8 cellular contexts compared by ENCODE assay signal in genomic region chr2:46299365-46300263, GRCh38. TPM values are rescaled to one million over a fixed set of nuclear protein-coding genes. Genes with fewer than 3 reads are reported as not detected.
DNase-seq lines count a peak whose midpoint lies in the region; ATAC-seq, FAIRE-seq and TF ChIP-seq lines count a peak whose summit lies in the region.

No MANE protein-coding gene starts in this region.

- DNase-seq in A673 (ENCODE audit: low spot score) (peak; percentile 68), GOT3 (lab: John Stamatoyannopoulos, UW) (peak; percentile 33), SK-N-MC (ENCODE audit: low read depth, low spot score) (no peak), H1 (ENCODE audit: low read depth in 1 of 2, low spot score in 2 of 2) (peak in 1 of 2 experiments; percentile 56), lung microvascular endothelial cell (ENCODE audit: low read depth in 2 of 2) (peak; percentile 60 to 71), thoracic aorta (ENCODE audit: low spot score) (no peak), SHP77 (lab: John Stamatoyannopoulos, UW) (no peak), NCI-H1048 (lab: John Stamatoyannopoulos, UW) (no peak)

- no peak for TF ChIP-seq RAD21 in H1 (IDR thresholded peaks at IDR 0.05 in 1 of 2, conservative IDR thresholded peaks at IDR 0.05 in 1 of 2; ENCODE audit: low read depth in 2 of 2, low read length in 2 of 2)

- no peak overlapping the region for H2BK15ac ChIP-seq in H1 (ENCODE audit: low read length)

- FAIRE-seq in H1 (lab: Jason Lieb, UNC) = no peak

- H3K56ac ChIP-seq in H1 (replicated peaks; ENCODE audit: insufficient read length, low read depth, low read length) = no peak overlapping the region

- no peak for ATAC-seq in thoracic aorta (ENCODE audit: insufficient number of reproducible peaks, low FRiP score, low read depth)

- H3K9me3 ChIP-seq in A673 (ENCODE audit: low read depth, low read length, poor library complexity, severe bottlenecking) = no peaks in the 10 kb centered on the region
- H3K9me3 ChIP-seq in SK-N-MC (ENCODE audit: low read depth, low read length) = no peaks in the 10 kb centered on the region
- no peaks in the 10 kb centered on the region for H3K9me3 ChIP-seq in H1 (ENCODE audit: insufficient read depth in 2 of 2, low read depth in 1 of 2, low read length in 1 of 2)
- no peaks in the 10 kb centered on the region for H3K9me3 ChIP-seq in thoracic aorta

- H2BK5ac ChIP-seq in H1 (ENCODE audit: low read depth, low read length) = no peak overlapping the region

- H3K23me2 ChIP-seq in H1 (ENCODE audit: low read depth, low read length) = peaks cover 28% of the 10 kb centered on the region

- H4K5ac ChIP-seq in H1 (ENCODE audit: insufficient read length, low read depth, low read length) = no peak overlapping the region

- H3K4me2 ChIP-seq in H1 (ENCODE audit: insufficient read depth in 1 of 2, low read depth in 2 of 2, low read length in 2 of 2) = peak overlapping the region; percentile 87 to 90

- H3K9ac ChIP-seq in SK-N-MC (ENCODE audit: insufficient read length) (no peak overlapping the region), H1 (replicated peaks in 1 of 4; ENCODE audit: extremely low read depth in 1 of 4, low read depth in 3 of 4, low read length in 3 of 4) (no peak overlapping the region)

- no peaks in the 10 kb centered on the region for H3K79me2 ChIP-seq in H1 (ENCODE audit: control insufficient read depth in 1 of 2, insufficient read depth in 2 of 2, low read length in 2 of 2)

- H3K23ac ChIP-seq in H1 (ENCODE audit: insufficient read length) = no peak overlapping the region

- intact Hi-C loops in A673 (cut with micrococcal nuclease; ENCODE audit: unreplicated experiment) = no loop called here

- 4% methylated on average over 40 of the region's 40 CpGs; no CpG with 5 or more reads in 1 of the 2 experiments for WGBS in H1 (ENCODE audit: extremely low coverage in 1 of 2, insufficient coverage in 1 of 2, insufficient read length in 1 of 2, insufficient replicate concordance in 2 of 2, low coverage in 1 of 2, low lambda C conversion rate in 2 of 2, missing lambda C conversion rate in 1 of 2), 2 experiments

- CTCF ChIA-PET in A673 (lab: Charles Lee) = no interaction called here
- CTCF ChIA-PET in H1 (lab: Charles Lee; ENCODE audit: partially characterized antibody) = interaction anchor here (0.6 to 2.0 kb wide), 10 partner anchors 8 to 306 kb away, joined by 3 to 7 read pairs (median 3); no protein-coding TSS in a partner anchor

- peak overlapping the region; percentile 27; the same call in 1 of the 2 replicates for H2BK12ac ChIP-seq in H1 (ENCODE audit: low read depth, low read length)

- peaks cover 33% of the 10 kb centered on the region for H3K4me1 ChIP-seq in A673 (ENCODE audit: insufficient read depth, low read length, poor library complexity, severe bottlenecking)
- H3K4me1 ChIP-seq in H1 (replicated peaks in 1 of 4; ENCODE audit: control insufficient read depth in 3 of 4, insufficient read depth in 4 of 4, low read length in 3 of 4) = peaks cover 8 to 24% (median 11%) of the 10 kb centered on the region in 4 experiments; a peak in 6 of 7 replicates
- H3K4me1 ChIP-seq in thoracic aorta (ENCODE audit: control insufficient read depth in 1 of 2, low read depth in 2 of 2) = peaks cover 24 to 49% of the 10 kb centered on the region in 2 donors

- H2AFZ ChIP-seq in H1 (ENCODE audit: low read length) = no peak overlapping the region

- H3K27ac ChIP-seq in A673 (ENCODE audit: low read depth, low read length, poor library complexity, severe bottlenecking) = no peak overlapping the region
- no peak overlapping the region for H3K27ac ChIP-seq in SK-N-MC
- H3K27ac ChIP-seq in H1 (ENCODE audit: low read depth, low read length) = no peak overlapping the region
- peak overlapping the region; percentile 88 to 89 for H3K27ac ChIP-seq in thoracic aorta

- H3K14ac ChIP-seq in H1 (ENCODE audit: insufficient read length) = no peak overlapping the region

- no peak overlapping the region for H4K91ac ChIP-seq in H1 (replicated peaks; ENCODE audit: insufficient read length, low read length)

- H3K36me3 ChIP-seq in A673 (ENCODE audit: insufficient read depth, low read length, poor library complexity, severe bottlenecking) = no peaks in the 10 kb centered on the region
- H3K36me3 ChIP-seq in SK-N-MC (ENCODE audit: insufficient read depth, low read length) = no peaks in the 10 kb centered on the region
- no peaks in the 10 kb centered on the region; a peak in 1 of 8 replicates for H3K36me3 ChIP-seq in H1 (ENCODE audit: control insufficient read depth in 2 of 4, insufficient read depth in 4 of 4, low read length in 3 of 4)
- no peaks in the 10 kb centered on the region for H3K36me3 ChIP-seq in thoracic aorta

- no peak overlapping the region for H3K4ac ChIP-seq in H1 (replicated peaks; ENCODE audit: insufficient read length, low read depth, low read length)

- TF ChIP-seq EP300 in H1 (IDR thresholded peaks at IDR 0.05; ENCODE audit: borderline replicate concordance in 1 of 2, low read depth in 2 of 2, low read length in 2 of 2) = no peak

- POLR2A ChIA-PET in A673 (lab: Charles Lee; ENCODE audit: low non-redundant PET) (no interaction called here), H1 (lab: Charles Lee; ENCODE audit: partially characterized antibody) (no interaction called here)

- TF ChIP-seq CTCF in A673 (conservative IDR thresholded peaks at IDR 0.05; ENCODE audit: low read depth, low read length) (no peak), H1 (IDR thresholded peaks at IDR 0.05; ENCODE audit: control extremely low read depth in 1 of 3, insufficient read depth in 1 of 3, low read depth in 1 of 3, low read length in 3 of 3) (no peak), thoracic aorta (IDR thresholded peaks at IDR 0.05) (no peak)

- BruUV-seq in A673 (replicated peaks; lab: Mats Ljungman, UMichigan) = no TSS peak

- no peaks in the 10 kb centered on the region for H3K79me1 ChIP-seq in H1 (ENCODE audit: low read depth, low read length)

- H2BK20ac ChIP-seq in H1 (ENCODE audit: low read length) = no peak overlapping the region

- peak overlapping the region; percentile 41 for H3K4me3 ChIP-seq in A673 (ENCODE audit: low read depth, low read length, poor library complexity, severe bottlenecking)
- H3K4me3 ChIP-seq in SK-N-MC = peak overlapping the region; percentile 81
- peak overlapping the region; percentile 16 to 70 (median 54); a peak in 7 of 8 replicates for H3K4me3 ChIP-seq in H1 (ENCODE audit: extremely low read depth in 1 of 4, insufficient read depth in 2 of 4, low read depth in 3 of 4, low read length in 4 of 4)
- peak overlapping the region; percentile 93 for H3K4me3 ChIP-seq in thoracic aorta

- no peak overlapping the region for H4K8ac ChIP-seq in H1 (ENCODE audit: extremely low read depth, insufficient read depth, low read length)

- no peak overlapping the region for H2BK120ac ChIP-seq in H1 (replicated peaks; ENCODE audit: low read depth, low read length)

- no peak overlapping the region for H2AK5ac ChIP-seq in H1 (ENCODE audit: low read depth, low read length)

- no peak for TF ChIP-seq POLR2A in H1 (IDR thresholded peaks at IDR 0.05; ENCODE audit: control extremely low read depth in 1 of 2, low read depth in 2 of 2, low read length in 2 of 2)

- H3K18ac ChIP-seq in H1 (ENCODE audit: extremely low read depth, low read length) = no peak overlapping the region

- peaks cover 80% of the 10 kb centered on the region for H3K27me3 ChIP-seq in A673 (replicated peaks; ENCODE audit: insufficient read depth, low read depth, low read length, poor library complexity)
- peaks cover 43 to 66% (median 60%) of the 10 kb centered on the region in 4 experiments for H3K27me3 ChIP-seq in H1 (replicated peaks in 1 of 4; ENCODE audit: control insufficient read depth in 3 of 4, extremely low read depth in 1 of 4, insufficient read depth in 3 of 4, low read length in 3 of 4)
- H3K27me3 ChIP-seq in thoracic aorta (replicated peaks; ENCODE audit: insufficient read depth) = no peaks in the 10 kb centered on the region

- H4K20me1 ChIP-seq in H1 (replicated peaks in 1 of 2; ENCODE audit: control insufficient read depth in 1 of 2, insufficient read depth in 2 of 2, low read length in 2 of 2) = peaks cover 5 to 12% of the 10 kb centered on the region in 2 experiments

TF ChIP-seq in H1, 55 proteins besides CTCF, POLR2A, EP300 and RAD21 (continues in another document):
- TF ChIP-seq CHD2 (IDR thresholded peaks at IDR 0.05; ENCODE audit: low read length) (no peak), POLR2AphosphoS5 (IDR thresholded peaks at IDR 0.05; ENCODE audit: low read depth, low read length) (no peak), GABPA (IDR thresholded peaks at IDR 0.05; ENCODE audit: borderline replicate concordance, insufficient read depth, low read length) (no peak), CHD1 (IDR thresholded peaks at IDR 0.05; ENCODE audit: low read depth, low read length) (no peak), SAP30 (IDR thresholded peaks at IDR 0.05; ENCODE audit: insufficient read depth, insufficient replicate concordance, low read length) (no peak)

RNA-seq across cellular contexts. Expression of gene EPAS1, which starts 2.4 kb away (rescaled TPM):
- total RNA-seq in A673 (2021) = 0.41 and 1.2 TPM in 2 replicates
- total RNA-seq in H1 (2021; fragmentation: NEBNext Ultra II Directional; extraction: Animal tissue kit (Norgen Biotek cat#: 25700)) = 3.7 and 4.9 TPM in 2 replicates
- polyA plus RNA-seq in H1 (2011; rRNA removed) = 1.8 and 2.0 TPM in 2 replicates
- polyA plus RNA-seq in H1 (2011; cell fraction: cytosol; rRNA removed) = 0.72 TPM
- 2.0 TPM for polyA plus RNA-seq in H1 (2011; cell fraction: nucleus; rRNA removed)
- polyA plus RNA-seq in H1 (2012, experiment 1 of 2) = 1.5 to 2.6 TPM (median 1.8 TPM) in 4 replicates
- 1.1 TPM for polyA plus RNA-seq in H1 (2012, experiment 2 of 2)
- 2.6 TPM for polyA plus RNA-seq in H1 (2013, experiment 1 of 2)
- 2.6 TPM for polyA plus RNA-seq in H1 (2013, experiment 2 of 2)
- 1.7 and 2.5 TPM in 2 replicates for polyA minus RNA-seq in H1 (2011; rRNA and poly(A)+ RNA removed)
- 16.8 TPM for polyA minus RNA-seq in H1 (2011; cell fraction: cytosol; rRNA and poly(A)+ RNA removed)
- 3.8 TPM for polyA minus RNA-seq in H1 (2011; cell fraction: nucleus; rRNA and poly(A)+ RNA removed)
- total RNA-seq in lung microvascular endothelial cell = 119 and 128 TPM in 2 replicates
- total RNA-seq in thoracic aorta = 100 to 1,000 TPM; 517 to 667 TPM

Comparison
In these comparisons a context has a peak if more than half of its experiments do, and no peak if none do; other contexts are left out.
1. DNase-seq: peak in A673 (single experiment), GOT3 (single experiment) and lung microvascular endothelial cell (2 of 2); none in SK-N-MC (single experiment), thoracic aorta (single experiment), SHP77 (0 of 2) and NCI-H1048 (single experiment).
2. H3K27ac ChIP-seq: peak in thoracic aorta (2 of 2); none in A673 (single experiment), SK-N-MC (single experiment) and H1 (single experiment).
3. H3K4me3 ChIP-seq: peak in every context shown above with its lines; median percentile 93 in thoracic aorta; 81 in SK-N-MC; 54 in H1; 41 in A673.
4. RNA of gene EPAS1, which starts 2.4 kb away (total RNA-seq): 517 to 667 TPM in thoracic aorta and 119 to 128 TPM in lung microvascular endothelial cell; 3.7 to 4.9 TPM in H1 and 0.41 to 1.2 TPM in A673; every median in the first group is over 10 times any median in the second.